In genomic region chr17:17943281-17943984, GRCh38 we compare ENCODE assay signal across 12 cellular contexts. TPM values are rescaled to one million over a fixed set of nuclear protein-coding genes. Genes with fewer than 3 reads are reported as not detected.
DNase-seq lines count a peak whose midpoint lies in the region; ATAC-seq, FAIRE-seq and TF ChIP-seq lines count a peak whose summit lies in the region.
"Had no signal": no experiment of that assay in that cellular context is flagged by ENCODE, and none has a peak within 500 bp of the region (broad histone marks: within the 10 kb centered on the region; RNA-seq: fewer than 3 reads in every experiment).

No MANE protein-coding gene starts in this region.

- H3K27me3 ChIP-seq in mammary epithelial cell (ENCODE audit: insufficient read depth, low read length): no peaks in the 10 kb centered on the region
- no peaks in the 10 kb centered on the region for H3K27me3 ChIP-seq in naive thymus-derived CD4-positive, alpha-beta T cell (ENCODE audit: control insufficient read depth in 2 of 2, insufficient read depth in 2 of 2, low read length in 2 of 2)
- H3K27me3 ChIP-seq: esophagus muscularis mucosa had no signal

- H3K4me2 ChIP-seq in A549: peak overlapping the region; percentile 54
- peak overlapping the region; percentile 68 for H3K4me2 ChIP-seq in mammary epithelial cell (ENCODE audit: insufficient read depth, low read depth, low read length)

- H3K4me3 ChIP-seq in A549 (no peak overlapping the region), mammary epithelial cell (replicated peaks in 1 of 3; ENCODE audit: insufficient read depth in 1 of 3, low read depth in 2 of 3, low read length in 3 of 3) (no peak overlapping the region)
- H3K4me3 ChIP-seq in naive thymus-derived CD4-positive, alpha-beta T cell (ENCODE audit: low read length): no peak overlapping the region
- H3K4me3 ChIP-seq: esophagus muscularis mucosa had no signal

- POLR2A ChIA-PET in A549 (lab: Yijun Ruan, JAX): no interaction called here
- POLR2A ChIA-PET in naive thymus-derived CD4-positive, alpha-beta T cell (lab: Charles Lee): interaction anchor here (1.0 to 1.2 kb wide), 2 partner anchors 15 to 16 kb away, joined by 3 to 4 read pairs; no protein-coding TSS in a partner anchor

- H3K9ac ChIP-seq in mammary epithelial cell (ENCODE audit: insufficient read depth, low read length): no peak overlapping the region

- 83% methylated on average over 3 of the region's 3 CpGs for WGBS in A549 (ENCODE audit: missing lambda C conversion rate)
- WGBS in mammary epithelial cell (ENCODE audit: low coverage, missing lambda C conversion rate): 100% methylated on average over 2 of the region's 3 CpGs

- H3K79me2 ChIP-seq in mammary epithelial cell (ENCODE audit: insufficient read depth, low read length): peaks cover 75% of the 10 kb centered on the region

- dilution Hi-C loops in mammary epithelial cell (cut with HindIII; ENCODE audit: low sequenced_read_pairs): no loop called here

- BruUV-seq in mammary epithelial cell (replicated peaks; lab: Mats Ljungman, UMichigan): no TSS peak

- H3K36me3 ChIP-seq in mammary epithelial cell (ENCODE audit: insufficient read depth, low read length): no peaks in the 10 kb centered on the region
- H3K36me3 ChIP-seq in naive thymus-derived CD4-positive, alpha-beta T cell (ENCODE audit: control insufficient read depth in 2 of 3, insufficient read depth in 3 of 3, low read length in 3 of 3): no peaks in the 10 kb centered on the region
- H3K36me3 ChIP-seq: esophagus muscularis mucosa had no signal

- no peaks in the 10 kb centered on the region for H3K27me3 Mint-ChIP-seq in naive thymus-derived CD4-positive, alpha-beta T cell

- TF ChIP-seq POLR2A in A549 (IDR thresholded peaks at IDR 0.05; ENCODE audit: low read length): no peak

- TF ChIP-seq CTCF in A549 (IDR thresholded peaks at IDR 0.05) (no peak), mammary epithelial cell (conservative IDR thresholded peaks at IDR 0.05 in 1 of 2, IDR thresholded peaks at IDR 0.05 in 1 of 2; ENCODE audit: extremely low read depth in 1 of 2, insufficient read depth in 1 of 2, low read depth in 1 of 2, low read length in 2 of 2) (no peak)

- H3K36me3 Mint-ChIP-seq in naive thymus-derived CD4-positive, alpha-beta T cell: peaks cover 0 to 12% (median 0%) of the 10 kb centered on the region in 5 donors

- no peak for TF ChIP-seq RAD21 in A549 (conservative IDR thresholded peaks at IDR 0.05 in 1 of 2, IDR thresholded peaks at IDR 0.05 in 1 of 2)

- peaks cover 22 to 75% (median 50%) of the 10 kb centered on the region in 7 donors for H3K4me1 Mint-ChIP-seq in naive thymus-derived CD4-positive, alpha-beta T cell

- peak overlapping the region in 2 of 10 donors; percentile 1 to 22 for H3K4me3 Mint-ChIP-seq in naive thymus-derived CD4-positive, alpha-beta T cell

- intact Hi-C loops in mammary epithelial cell (cut with micrococcal nuclease): no loop called here
- intact Hi-C loops in naive thymus-derived CD4-positive, alpha-beta T cell (cut with micrococcal nuclease): no loop called here

- CTCF ChIA-PET in A549 (lab: Yijun Ruan, JAX): interaction anchor here (1.1 to 2.8 kb wide), 8 partner anchors 10 to 90 kb away, joined by 3 to 19 read pairs (median 6); no protein-coding TSS in a partner anchor
- CTCF ChIA-PET in mammary epithelial cell (lab: Charles Lee; ENCODE audit: low non-redundant PET): no interaction called here
- CTCF ChIA-PET in naive thymus-derived CD4-positive, alpha-beta T cell (lab: Charles Lee): no interaction called here

- H4K20me1 ChIP-seq in mammary epithelial cell (ENCODE audit: insufficient read depth, low read length): no peaks in the 10 kb centered on the region

- TF ChIP-seq EP300 in A549 (IDR thresholded peaks at IDR 0.05): no peak

- peak; percentile 40 to 52; a peak in 4 of 6 replicates for ATAC-seq in A549
- no peak for ATAC-seq in naive thymus-derived CD4-positive, alpha-beta T cell
- ATAC-seq in GM18909 (IDR thresholded peaks at IDR 0.05; ENCODE audit: poor library complexity, unreplicated experiment): no peak
- no peak for ATAC-seq in HG03565 (IDR thresholded peaks at IDR 0.05; ENCODE audit: unreplicated experiment)
- ATAC-seq in GM21717 (IDR thresholded peaks at IDR 0.05; ENCODE audit: unreplicated experiment): no peak

- H3K9me3 ChIP-seq in A549 (no peaks in the 10 kb centered on the region), mammary epithelial cell (replicated peaks; ENCODE audit: insufficient read depth, low read length) (no peaks in the 10 kb centered on the region)
- no peaks in the 10 kb centered on the region for H3K9me3 ChIP-seq in naive thymus-derived CD4-positive, alpha-beta T cell (ENCODE audit: control insufficient read depth in 2 of 3, low read length in 3 of 3)
- H3K9me3 ChIP-seq: esophagus muscularis mucosa had no signal

- no peak for FAIRE-seq in A549 (lab: Jason Lieb, UNC)
- FAIRE-seq in HTR-8/SVneo (lab: Jason Lieb, UNC): peak; percentile 42

- H3K27ac Mint-ChIP-seq in naive thymus-derived CD4-positive, alpha-beta T cell: peak overlapping the region in 5 of 9 donors; percentile 0 to 41 (median 36)

- in situ Hi-C loops in mammary epithelial cell (cut with MboI; ENCODE audit: low sequenced_read_pairs in 2 of 2): no loop called here

- no peak for DNase-seq in A549 (ENCODE audit: low read depth in 1 of 2, low spot score in 1 of 2)
- DNase-seq in HTR-8/SVneo (ENCODE audit: insufficient read length, low spot score): no peak
- DNase-seq in mammary epithelial cell: no peak
- no peak for DNase-seq in naive thymus-derived CD4-positive, alpha-beta T cell
- DNase-seq in dedifferentiated amniotic fluid mesenchymal stem cell (ENCODE audit: extremely low spot score): no peak
- DNase-seq: activated naive CD4-positive, alpha-beta T cell treated with Interleukin-2 at 50 U/mL for 16 hours; NCI-H526; stimulated activated CD4-positive, alpha-beta T cell treated with anti-CD3 and anti-CD28 coated beads, Interleukin-15, amount 100 ng/mL, for 24 hours had no signal

- H3K4me1 ChIP-seq in A549 (peaks cover 61% of the 10 kb centered on the region), mammary epithelial cell (ENCODE audit: insufficient read depth, low read length) (peaks cover 44% of the 10 kb centered on the region)
- H3K4me1 ChIP-seq in naive thymus-derived CD4-positive, alpha-beta T cell (ENCODE audit: control insufficient read depth in 2 of 2, insufficient read depth in 2 of 2, low read length in 2 of 2): peaks cover 0 to 7% of the 10 kb centered on the region in 2 donors

- H3K9me3 Mint-ChIP-seq in naive thymus-derived CD4-positive, alpha-beta T cell: no peaks in the 10 kb centered on the region

- H3K27ac ChIP-seq in A549 (peak overlapping the region; percentile 32 to 50; a peak in 4 of 6 replicates), mammary epithelial cell (ENCODE audit: insufficient read depth, low read depth, low read length) (peak overlapping the region; percentile 19)
- H3K27ac ChIP-seq in naive thymus-derived CD4-positive, alpha-beta T cell (ENCODE audit: low read depth, low read length): no peak overlapping the region

- no peak overlapping the region for H2AFZ ChIP-seq in mammary epithelial cell (ENCODE audit: low read depth, low read length)

TF ChIP-seq in A549, 52 proteins besides CTCF, POLR2A, EP300 and RAD21 (continues in another document):
- TF ChIP-seq TP53 (CRISPR knock-in tag; IDR thresholded peaks at IDR 0.05): no peak
- no peak for TF ChIP-seq MAFK (IDR thresholded peaks at IDR 0.05; ENCODE audit: partially characterized antibody)
- TF ChIP-seq GATA3 (IDR thresholded peaks at IDR 0.05; ENCODE audit: borderline replicate concordance): no peak

RNA-seq across cellular contexts. Expression of gene TOM1L2, which starts 28.8 kb away (rescaled TPM):
- polyA plus RNA-seq in A549 (2011; rRNA removed) (19.0 and 19.2 TPM in 2 replicates), A549 (2017; fragmentation: RNase III; extraction: RNeasy Plus Mini Kit Qiagen cat#74134 plus additional on column Dnase treatment) (21.1 to 25.8 TPM (median 24.7 TPM) in 3 replicates), mammary epithelial cell (47.1 TPM)
- polyA plus RNA-seq in A549 (2012; cell fraction: cytosol; rRNA removed): 13.2 and 15.9 TPM in 2 replicates
- 48.7 and 49.5 TPM in 2 replicates for polyA plus RNA-seq in A549 (2012; cell fraction: nucleus; rRNA removed)
- 27.8 and 28.8 TPM in 2 replicates for polyA minus RNA-seq in A549 (2011; rRNA and poly(A)+ RNA removed)
- 10 to 100 TPM; 42.8 to 71.1 TPM for total RNA-seq in mammary epithelial cell
- 168 TPM for polyA minus RNA-seq in mammary epithelial cell
- 10 to 100 TPM; 35.1 to 84.1 (median 63.4) TPM for total RNA-seq in naive thymus-derived CD4-positive, alpha-beta T cell
- polyA plus RNA-seq in naive thymus-derived CD4-positive, alpha-beta T cell: 10 to 100 TPM in 1 of 2 donors, 1 to 10 TPM in 1; 6.9 to 16.9 TPM

RNA-seq across cellular contexts. Expression of gene DRC3, which starts 29.2 kb away (rescaled TPM):
- polyA plus RNA-seq in A549 (2011; rRNA removed) (2.9 and 3.1 TPM in 2 replicates), A549 (2017; fragmentation: RNase III; extraction: RNeasy Plus Mini Kit Qiagen cat#74134 plus additional on column Dnase treatment) (1.9 to 2.9 TPM (median 2.2 TPM) in 3 replicates), mammary epithelial cell (0.67 TPM)
- polyA plus RNA-seq in A549 (2012; cell fraction: cytosol; rRNA removed): 1.9 and 2.1 TPM in 2 replicates
- 6.5 and 8.3 TPM in 2 replicates for polyA plus RNA-seq in A549 (2012; cell fraction: nucleus; rRNA removed)
- polyA minus RNA-seq in A549 (2011; rRNA and poly(A)+ RNA removed): 3.1 and 5.5 TPM in 2 replicates
- 1 to 10 TPM in 1 of 2 donors, under 1 TPM in 1; 0.85 to 1.0 TPM for total RNA-seq in mammary epithelial cell
- not detected for polyA minus RNA-seq in mammary epithelial cell
- total RNA-seq in naive thymus-derived CD4-positive, alpha-beta T cell: 1 to 10 TPM in 1 of 5 experiments, under 1 TPM in 1, not detected in 3; 1.00 to 2.4 TPM
- under 1 TPM in 1 of 2 donors, not detected in 1; 0.50 TPM for polyA plus RNA-seq in naive thymus-derived CD4-positive, alpha-beta T cell

Comparison
In these comparisons a context has a peak if more than half of its experiments do, and no peak if none do; other contexts are left out.
1. ATAC-seq: peak in A549 (2 of 2); none in naive thymus-derived CD4-positive, alpha-beta T cell (single experiment), GM18909 (single experiment), HG03565 (single experiment) and GM21717 (single experiment).